In genomic region chr20:18567739-18568091, GRCh38 we compare ENCODE assay signal across 8 cellular contexts. TPM values are rescaled to one million over a fixed set of nuclear protein-coding genes. Genes with fewer than 3 reads are reported as not detected.
DNase-seq lines count a peak whose midpoint lies in the region; ATAC-seq and TF ChIP-seq lines count a peak whose summit lies in the region.

No MANE protein-coding gene starts in this region.

- TF ChIP-seq POLR2A in NB4 (IDR thresholded peaks at IDR 0.05; ENCODE audit: extremely low read depth, insufficient read length), result no peak

- peaks cover 7% of the 10 kb centered on the region for H3K9me3 Mint-ChIP-seq in activated T-cell treated with anti-CD3 and anti-CD28 coated beads, Interleukin-2, amount 50 U/mL, for 4 hours
- H3K9me3 Mint-ChIP-seq in effector memory CD8-positive, alpha-beta T cell, result peaks cover 0 to 2% of the 10 kb centered on the region in 2 donors
- H3K9me3 Mint-ChIP-seq in neural crest cell, result peaks cover 2% of the 10 kb centered on the region

- peak in 1 of 2 donors; percentile 11 for ATAC-seq in activated T-cell treated with anti-CD3 and anti-CD28 coated beads, Interleukin-2, amount 50 U/mL, for 4 hours
- ATAC-seq in effector memory CD8-positive, alpha-beta T cell (replicated peaks), result no peak
- ATAC-seq in HG03469 (IDR thresholded peaks at IDR 0.05; ENCODE audit: unreplicated experiment) (no peak), HG03521 (IDR thresholded peaks at IDR 0.05; ENCODE audit: unreplicated experiment) (no peak)

- no peaks in the 10 kb centered on the region for H3K27me3 Mint-ChIP-seq in activated T-cell treated with anti-CD3 and anti-CD28 coated beads, Interleukin-2, amount 50 U/mL, for 4 hours (ENCODE audit: low read depth)
- H3K27me3 Mint-ChIP-seq in effector memory CD8-positive, alpha-beta T cell, result no peaks in the 10 kb centered on the region
- H3K27me3 Mint-ChIP-seq in neural crest cell (ENCODE audit: low read depth), result no peaks in the 10 kb centered on the region

- H3K4me3 ChIP-seq in NB4 (ENCODE audit: low read depth, low read length), result peak overlapping the region; percentile 92

- H3K36me3 Mint-ChIP-seq in activated T-cell treated with anti-CD3 and anti-CD28 coated beads, Interleukin-2, amount 50 U/mL, for 4 hours (ENCODE audit: insufficient read depth), result peaks cover 21% of the 10 kb centered on the region
- H3K36me3 Mint-ChIP-seq in effector memory CD8-positive, alpha-beta T cell (ENCODE audit: insufficient read depth), result peaks cover 21% of the 10 kb centered on the region
- peaks cover 24% of the 10 kb centered on the region for H3K36me3 Mint-ChIP-seq in neural crest cell (ENCODE audit: low read depth)

- peak overlapping the region; percentile 94 for H3K4me3 Mint-ChIP-seq in activated T-cell treated with anti-CD3 and anti-CD28 coated beads, Interleukin-2, amount 50 U/mL, for 4 hours
- H3K4me3 Mint-ChIP-seq in effector memory CD8-positive, alpha-beta T cell, result peak overlapping the region; percentile 87 to 96
- peak overlapping the region; percentile 99 for H3K4me3 Mint-ChIP-seq in neural crest cell

- peak overlapping the region; percentile 99 for H3K27ac Mint-ChIP-seq in effector memory CD8-positive, alpha-beta T cell
- peak overlapping the region; percentile 99 for H3K27ac Mint-ChIP-seq in neural crest cell (ENCODE audit: unreplicated experiment)

- TF ChIP-seq CTCF in NB4 (IDR thresholded peaks at IDR 0.05; ENCODE audit: low read depth, low read length) (no peak), neural crest cell (conservative IDR thresholded peaks at IDR 0.05) (no peak)

- no peak for DNase-seq in activated T-cell treated with anti-CD3 and anti-CD28 coated beads, Interleukin-2, amount 50 U/mL, for 4 hours
- no peak for DNase-seq in activated T-cell treated with anti-CD3 and anti-CD28 coated beads, Interleukin-2, amount 50 U/mL, for 1 hour
- DNase-seq in NB4 (ENCODE audit: low read depth), result no peak
- no peak for DNase-seq in effector memory CD8-positive, alpha-beta T cell
- no peak for DNase-seq in neural crest cell (ENCODE audit: low read depth, low spot score)
- no peak for DNase-seq in kidney glomerular epithelial cell (lab: John Stamatoyannopoulos, UW)

- peaks cover 15% of the 10 kb centered on the region for H3K4me1 Mint-ChIP-seq in activated T-cell treated with anti-CD3 and anti-CD28 coated beads, Interleukin-2, amount 50 U/mL, for 4 hours (ENCODE audit: low read depth)
- peaks cover 9 to 20% of the 10 kb centered on the region in 2 donors for H3K4me1 Mint-ChIP-seq in effector memory CD8-positive, alpha-beta T cell (ENCODE audit: low read depth in 2 of 2)
- peaks cover 20% of the 10 kb centered on the region for H3K4me1 Mint-ChIP-seq in neural crest cell

RNA-seq across cellular contexts. Expression of gene SMIM26, which starts 0.5 kb away (rescaled TPM):
- 10 to 100 TPM; 61.3 to 65.5 (median 61.6) TPM for total RNA-seq in activated T-cell treated with anti-CD3 and anti-CD28 coated beads, Interleukin-2, amount 50 U/mL, for 4 hours
- total RNA-seq in neural crest cell, result 65.4 and 68.3 TPM in 2 replicates

RNA-seq across cellular contexts. Expression of gene DTD1, which starts 20.1 kb away (rescaled TPM):
- total RNA-seq in activated T-cell treated with anti-CD3 and anti-CD28 coated beads, Interleukin-2, amount 50 U/mL, for 4 hours, result 10 to 100 TPM; 42.9 to 50.7 (median 47.4) TPM
- total RNA-seq in neural crest cell, result 68.2 and 73.4 TPM in 2 replicates

RNA-seq across cellular contexts. Expression of gene SEC23B, which starts 60.0 kb away (rescaled TPM):
- 10 to 100 TPM; 77.0 to 99.1 (median 91.1) TPM for total RNA-seq in activated T-cell treated with anti-CD3 and anti-CD28 coated beads, Interleukin-2, amount 50 U/mL, for 4 hours
- total RNA-seq in neural crest cell, result 50.6 and 58.9 TPM in 2 replicates
